8 cellular contexts compared by ENCODE assay signal in genomic region chr16:11851301-11852091, GRCh38. TPM values are rescaled to one million over a fixed set of nuclear protein-coding genes. Genes with fewer than 3 reads are reported as not detected.
DNase-seq lines count a peak whose midpoint lies in the region; ATAC-seq and TF ChIP-seq lines count a peak whose summit lies in the region.

TSS of gene RSL1D1 (minus strand) at chr16:11851542. CDS start at chr16:11851512, 30 bp downstream.

- H3K27me3 ChIP-seq in GM06990 (replicated peaks; ENCODE audit: control insufficient read depth, insufficient read depth, low read length): no peaks in the 10 kb centered on the region
- H3K27me3 ChIP-seq in gastroesophageal sphincter: no peaks in the 10 kb centered on the region

- peak within 1 kb of the TSS; percentile 90 for H3K27ac Mint-ChIP-seq in activated naive CD4-positive, alpha-beta T cell treated with anti-CD3 and anti-CD28 coated beads for 36 hours

- H3K4me1 ChIP-seq in gastroesophageal sphincter: peaks cover 0 to 57% (median 16%) of the 10 kb centered on the region in 3 donors

- H3K4me1 Mint-ChIP-seq in activated naive CD4-positive, alpha-beta T cell treated with anti-CD3 and anti-CD28 coated beads for 36 hours (ENCODE audit: low read depth): peaks cover 61% of the 10 kb centered on the region

- TF ChIP-seq CTCF in GM06990 (IDR thresholded peaks at IDR 0.05; ENCODE audit: insufficient read depth, low read length, poor library complexity, severe bottlenecking) (no peak), NB4 (IDR thresholded peaks at IDR 0.05; ENCODE audit: low read depth, low read length) (no peak), gastroesophageal sphincter (IDR thresholded peaks at IDR 0.05) (no peak)

- peak; percentile 81 for ATAC-seq in HG02571 (IDR thresholded peaks at IDR 0.05; ENCODE audit: unreplicated experiment)
- peak; percentile 99 for ATAC-seq in gastroesophageal sphincter

- H3K9me3 Mint-ChIP-seq in activated naive CD4-positive, alpha-beta T cell treated with anti-CD3 and anti-CD28 coated beads for 36 hours: no peaks in the 10 kb centered on the region

- peak within 1 kb of the TSS; percentile 71 to 90 (median 89) for H3K27ac ChIP-seq in gastroesophageal sphincter

- TF ChIP-seq POLR2A in NB4 (IDR thresholded peaks at IDR 0.05; ENCODE audit: extremely low read depth, insufficient read length) (peak; percentile 93), gastroesophageal sphincter (IDR thresholded peaks at IDR 0.05) (peak; percentile 75 to 83)

- TF ChIP-seq EP300 in gastroesophageal sphincter (IDR thresholded peaks at IDR 0.05): no peak

- no peaks in the 10 kb centered on the region for H3K9me3 ChIP-seq in gastroesophageal sphincter

- H3K27me3 Mint-ChIP-seq in activated naive CD4-positive, alpha-beta T cell treated with anti-CD3 and anti-CD28 coated beads for 36 hours (ENCODE audit: low read depth): no peaks in the 10 kb centered on the region

- intact Hi-C loops in activated naive CD4-positive, alpha-beta T cell treated with anti-CD3 and anti-CD28 coated beads for 36 hours (cut with micrococcal nuclease): loop anchor here (1.0 to 2.0 kb wide), 7 partner anchors 54 to 229 kb away; partner anchors contain the start of genes SNN, TXNDC11 and ZC3H7A

- H3K36me3 ChIP-seq in GM06990 (ENCODE audit: control insufficient read depth, insufficient read depth, low read length) (peaks cover 9% of the 10 kb centered on the region), gastroesophageal sphincter (peaks cover 0 to 34% of the 10 kb centered on the region in 2 donors)

- 0% methylated on average over 3 of the region's 56 CpGs for WGBS in gastroesophageal sphincter (ENCODE audit: low coverage in 1 of 2), 2 donors

- H3K36me3 Mint-ChIP-seq in activated naive CD4-positive, alpha-beta T cell treated with anti-CD3 and anti-CD28 coated beads for 36 hours (ENCODE audit: low read depth): peaks cover 52% of the 10 kb centered on the region

- DNase-seq in GM06990 (ENCODE audit: extremely low read depth, insufficient read length) (peak; percentile 97), NB4 (ENCODE audit: low read depth) (peak; percentile 96), SK-N-DZ (ENCODE audit: low spot score) (peak; percentile 93), nucleus accumbens (lab: John Stamatoyannopoulos, UW) (peak; percentile 22 to 94 (median 86)), superior temporal gyrus (ENCODE audit: extremely low spot score) (peak; percentile 95)
- DNase-seq in activated naive CD4-positive, alpha-beta T cell treated with anti-CD3 and anti-CD28 coated beads for 36 hours: peak; percentile 93

- CTCF ChIA-PET in activated naive CD4-positive, alpha-beta T cell treated with anti-CD3 and anti-CD28 coated beads for 36 hours (lab: Charles Lee): interaction anchor here (0.5 to 1.0 kb wide), 5 partner anchors 31 to 318 kb away, joined by 3 to 4 read pairs (median 4); partner anchors contain the start of gene ZC3H7A

- H3K4me3 Mint-ChIP-seq in activated naive CD4-positive, alpha-beta T cell treated with anti-CD3 and anti-CD28 coated beads for 36 hours: peak within 1 kb of the TSS; percentile 98

- H3K4me3 ChIP-seq in GM06990 (replicated peaks; ENCODE audit: low read depth, low read length) (peak within 1 kb of the TSS; percentile 76), NB4 (ENCODE audit: low read depth, low read length) (peak within 1 kb of the TSS; percentile 87), gastroesophageal sphincter (peak within 1 kb of the TSS; percentile 68 to 87)

RNA-seq across cellular contexts. Expression of gene RSL1D1, which starts in this region (rescaled TPM):
- polyA plus RNA-seq in SK-N-DZ (2014; cell fraction: cytosol; rRNA removed): 293 and 391 TPM in 2 replicates
- polyA plus RNA-seq in SK-N-DZ (2014; cell fraction: nucleus; rRNA removed): 77.1 and 100 TPM in 2 replicates
- 100 to 1,000 TPM; 354 to 365 TPM for total RNA-seq in activated naive CD4-positive, alpha-beta T cell treated with anti-CD3 and anti-CD28 coated beads for 36 hours
- 100 to 1,000 TPM; 149 to 275 (median 164) TPM for total RNA-seq in gastroesophageal sphincter

Comparison
In these comparisons a context has a peak if more than half of its experiments do, and no peak if none do; other contexts are left out.
1. Peak in every context shown above with its lines: DNase-seq, ATAC-seq, H3K4me3 ChIP-seq and H3K27ac ChIP-seq.